In the genomic region with DNA sequence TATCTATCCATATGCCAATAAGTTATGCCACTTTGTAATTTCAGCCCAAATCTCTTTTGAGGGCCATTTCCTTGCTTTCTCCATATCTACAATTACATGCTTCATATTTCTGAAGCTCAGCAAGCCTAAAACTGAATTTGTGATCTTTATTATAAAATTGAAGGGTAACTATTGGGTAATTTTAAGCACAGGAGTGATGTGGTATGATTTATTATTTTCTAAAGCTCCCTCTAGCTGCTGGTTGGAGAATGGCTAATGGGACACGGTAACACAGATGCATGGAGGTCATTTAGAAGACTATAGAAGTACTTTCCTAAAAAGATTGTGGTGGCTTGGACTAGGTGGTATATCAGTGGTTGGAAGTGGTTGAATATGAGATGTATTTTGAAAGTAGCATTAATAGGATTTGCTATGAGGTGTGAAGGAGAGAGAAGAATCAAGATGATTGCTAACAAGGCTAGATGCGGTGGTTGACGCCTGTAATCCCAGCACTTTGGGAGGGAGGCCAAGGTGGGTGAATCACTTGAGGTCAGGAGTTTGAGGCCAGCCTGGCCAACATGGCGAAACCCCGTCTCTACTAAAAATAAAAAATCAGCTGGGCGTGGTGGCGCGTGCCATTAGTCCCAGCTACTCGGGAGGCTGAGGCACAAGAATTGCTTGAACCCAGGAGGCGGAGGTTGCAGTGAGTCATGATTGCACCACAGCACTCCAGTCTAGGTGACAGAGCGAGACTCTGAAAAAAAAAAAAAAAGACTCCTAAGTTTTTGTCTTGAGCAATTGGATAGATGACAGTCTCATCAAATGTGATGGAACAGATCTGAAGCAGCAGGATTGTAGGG, we compare ENCODE assay signal across 10 cellular contexts. TPM values are rescaled to one million over a fixed set of nuclear protein-coding genes. Genes with fewer than 3 reads are reported as not detected.
DNase-seq lines count a peak whose midpoint lies in the region; ATAC-seq and TF ChIP-seq lines count a peak whose summit lies in the region.
"Had no signal": no experiment of that assay in that cellular context is flagged by ENCODE, and none has a peak within 500 bp of the region (broad histone marks: within the 10 kb centered on the region; RNA-seq: fewer than 3 reads in every experiment).

No MANE protein-coding gene starts in this region.

- H3K36me3 Mint-ChIP-seq in central memory CD8-positive, alpha-beta T cell (ENCODE audit: insufficient read depth): peaks cover 14% of the 10 kb centered on the region
- H3K36me3 Mint-ChIP-seq in neural crest cell (ENCODE audit: low read depth): peaks cover 5% of the 10 kb centered on the region

- no peak overlapping the region for H3K4me3 Mint-ChIP-seq in central memory CD8-positive, alpha-beta T cell
- H3K4me3 Mint-ChIP-seq in neural crest cell: no peak overlapping the region
- H3K4me3 Mint-ChIP-seq: IgD-negative memory B cell had no signal

- peak; percentile 49 for ATAC-seq in central memory CD8-positive, alpha-beta T cell (replicated peaks; ENCODE audit: extremely low read depth, poor library complexity, severe bottlenecking)

- CTCF ChIA-PET in GM10248 (lab: Yijun Ruan, JAX): interaction anchor here (1.3 to 5.9 kb wide), 5 partner anchors 9 to 370 kb away, joined by 3 to 46 read pairs (median 3); partner anchors contain the start of gene KLHDC10

- no peak for TF ChIP-seq POLR2A in NB4 (IDR thresholded peaks at IDR 0.05; ENCODE audit: extremely low read depth, insufficient read length)

- H3K4me3 ChIP-seq in NB4 (ENCODE audit: low read depth, low read length): no peak overlapping the region

- no peaks in the 10 kb centered on the region for H3K27me3 Mint-ChIP-seq in central memory CD8-positive, alpha-beta T cell
- H3K27me3 Mint-ChIP-seq in neural crest cell (ENCODE audit: low read depth): no peaks in the 10 kb centered on the region
- H3K27me3 Mint-ChIP-seq: IgD-negative memory B cell had no signal

- POLR2A ChIA-PET in GM10248 (lab: Yijun Ruan, JAX): interaction anchor here (0.7 kb wide), 1 partner anchor 11 kb away, joined by 3 read pairs; no protein-coding TSS in a partner anchor

- no peak overlapping the region for H3K27ac Mint-ChIP-seq in central memory CD8-positive, alpha-beta T cell (ENCODE audit: low read depth)
- no peak overlapping the region for H3K27ac Mint-ChIP-seq in neural crest cell (ENCODE audit: unreplicated experiment)
- H3K27ac Mint-ChIP-seq: IgD-negative memory B cell had no signal

- DNase-seq in GM10248 (ENCODE audit: extremely low spot score) (no peak), NB4 (ENCODE audit: low read depth) (peak; percentile 70), neural crest cell (ENCODE audit: low read depth, low spot score) (no peak), HK-2 (ENCODE audit: unreplicated experiment) (no peak), cerebellum (ENCODE audit: low spot score) (no peak)
- no peak for DNase-seq in central memory CD8-positive, alpha-beta T cell (ENCODE audit: low spot score in 2 of 2)
- no peak for DNase-seq in activated naive CD4-positive, alpha-beta T cell treated with Interleukin-2 at 50 U/mL for 16 hours
- no peak for DNase-seq in activated CD4-positive, alpha-beta T cell treated with anti-CD3 and anti-CD28 coated beads for 48 hours
- DNase-seq: activated CD4-positive, alpha-beta T cell treated with anti-CD3 and anti-CD28 coated beads, Interleukin-2, amount 50 U/mL, for 48 hours had no signal

- no peaks in the 10 kb centered on the region for H3K9me3 Mint-ChIP-seq in central memory CD8-positive, alpha-beta T cell
- peaks cover 2% of the 10 kb centered on the region for H3K9me3 Mint-ChIP-seq in neural crest cell

- TF ChIP-seq CTCF in GM10248 (IDR thresholded peaks at IDR 0.05; ENCODE audit: control extremely low read depth, extremely low read depth, low read depth, missing control alignments) (peak; percentile 20), NB4 (IDR thresholded peaks at IDR 0.05; ENCODE audit: low read depth, low read length) (peak; percentile 60), neural crest cell (conservative IDR thresholded peaks at IDR 0.05) (peak; percentile 59)

- peaks cover 38% of the 10 kb centered on the region for H3K4me1 Mint-ChIP-seq in central memory CD8-positive, alpha-beta T cell
- peaks cover 4% of the 10 kb centered on the region for H3K4me1 Mint-ChIP-seq in neural crest cell

RNA-seq across cellular contexts. Expression of gene KLHDC10, which starts 13.9 kb away (rescaled TPM):
- 32.4 and 33.8 TPM in 2 replicates for total RNA-seq in neural crest cell
- total RNA-seq in cerebellum: 64.1 TPM

RNA-seq across cellular contexts. Expression of gene ZC3HC1, which starts 33.1 kb away (rescaled TPM):
- 33.6 and 35.1 TPM in 2 replicates for total RNA-seq in neural crest cell
- total RNA-seq in cerebellum: 12.7 TPM
